Comparison of ENCODE assay signal across 8 cellular contexts in genomic region chr7:10939237-10939910, GRCh38. TPM values are rescaled to one million over a fixed set of nuclear protein-coding genes. Genes with fewer than 3 reads are reported as not detected.
DNase-seq lines count a peak whose midpoint lies in the region; ATAC-seq and TF ChIP-seq lines count a peak whose summit lies in the region.

No MANE protein-coding gene starts in this region.

- TF ChIP-seq POLR2A in stomach (IDR thresholded peaks at IDR 0.05), result no peak

- H3K9me3 Mint-ChIP-seq in activated CD8-positive, alpha-beta T cell treated with anti-CD3 and anti-CD28 coated beads, Interleukin-2, amount 10 ng/mL, durations not matched to agents 7 days and 5 days (ENCODE audit: insufficient read depth), result no peaks in the 10 kb centered on the region

- TF ChIP-seq EP300 in stomach (IDR thresholded peaks at IDR 0.05), result no peak

- intact Hi-C loops in stomach (cut with DNase I; ENCODE audit: low total_unique reads), result no loop called here

- no peak for TF ChIP-seq CTCF in AG09309 (IDR thresholded peaks at IDR 0.05; ENCODE audit: control insufficient read depth, insufficient read depth, low read depth, low read length, missing control alignments)
- no peak for TF ChIP-seq CTCF in hepatocyte (IDR thresholded peaks at IDR 0.05; ENCODE audit: poor library complexity)
- TF ChIP-seq CTCF in stomach (IDR thresholded peaks at IDR 0.05), result no peak

- peaks cover 31% of the 10 kb centered on the region for H3K36me3 Mint-ChIP-seq in activated CD8-positive, alpha-beta T cell treated with anti-CD3 and anti-CD28 coated beads, Interleukin-2, amount 10 ng/mL, durations not matched to agents 7 days and 5 days (ENCODE audit: low read depth)

- DNase-seq in AG09309 (ENCODE audit: low read depth) (no peak), hepatocyte (ENCODE audit: low spot score) (no peak), stomach (no peak), AG20443 (ENCODE audit: low spot score) (no peak), kidney tubule cell (ENCODE audit: low spot score) (no peak)
- DNase-seq in activated CD8-positive, alpha-beta T cell treated with anti-CD3 and anti-CD28 coated beads, Interleukin-2, amount 10 ng/mL, durations not matched to agents 7 days and 5 days, result no peak

- H2AFZ ChIP-seq in hepatocyte, result peak overlapping the region; percentile 23

- peak overlapping the region; percentile 77 for H3K4me2 ChIP-seq in hepatocyte

- H3K4me3 Mint-ChIP-seq in activated CD8-positive, alpha-beta T cell treated with anti-CD3 and anti-CD28 coated beads, Interleukin-2, amount 10 ng/mL, durations not matched to agents 7 days and 5 days, result no peak overlapping the region

- peak overlapping the region; percentile 97 for H3K27ac ChIP-seq in hepatocyte
- peak overlapping the region; percentile 85 to 94 (median 92) for H3K27ac ChIP-seq in stomach

- peaks cover 49% of the 10 kb centered on the region for H3K79me2 ChIP-seq in hepatocyte

- ATAC-seq in GM19035 (IDR thresholded peaks at IDR 0.05; ENCODE audit: unreplicated experiment) (peak; percentile 16), HG03280 (IDR thresholded peaks at IDR 0.05; ENCODE audit: unreplicated experiment) (peak; percentile 6)
- ATAC-seq in activated CD8-positive, alpha-beta T cell treated with anti-CD3 and anti-CD28 coated beads, Interleukin-2, amount 10 ng/mL, durations not matched to agents 7 days and 5 days, result peak; percentile 25

- CTCF ChIA-PET in activated CD8-positive, alpha-beta T cell treated with anti-CD3 and anti-CD28 coated beads, Interleukin-2, amount 10 ng/mL, durations not matched to agents 7 days and 5 days (lab: Charles Lee), result interaction anchor here (0.8 to 1.0 kb wide), 2 partner anchors 34 to 273 kb away, joined by 3 read pairs; no protein-coding TSS in a partner anchor

- POLR2A ChIA-PET in activated CD8-positive, alpha-beta T cell treated with anti-CD3 and anti-CD28 coated beads, Interleukin-2, amount 10 ng/mL, durations not matched to agents 7 days and 5 days (lab: Charles Lee), result interaction anchor here (1.6 to 1.9 kb wide), 2 partner anchors 20 to 34 kb away, joined by 5 to 22 read pairs; partner anchors contain the start of gene PHF14

- H3K4me1 ChIP-seq in hepatocyte (ENCODE audit: insufficient read depth) (peaks cover 10% of the 10 kb centered on the region), stomach (peaks cover 6 to 60% (median 33%) of the 10 kb centered on the region in 4 donors)

- H3K27ac Mint-ChIP-seq in activated CD8-positive, alpha-beta T cell treated with anti-CD3 and anti-CD28 coated beads, Interleukin-2, amount 10 ng/mL, durations not matched to agents 7 days and 5 days, result no peak overlapping the region

- WGBS in hepatocyte (ENCODE audit: low lambda C conversion rate, missing lambda C conversion rate), result 1% methylated on average over 18 of the region's 18 CpGs
- WGBS in stomach, 5 donors, result 1 to 3% (median 1%) methylated on average over 18 of the region's 18 CpGs

- H4K20me1 ChIP-seq in hepatocyte (ENCODE audit: insufficient read depth, poor library complexity, severe bottlenecking), result peaks cover 10% of the 10 kb centered on the region

- H3K27me3 ChIP-seq in hepatocyte, result no peaks in the 10 kb centered on the region
- H3K27me3 ChIP-seq in stomach, result no peaks in the 10 kb centered on the region

- H3K27me3 Mint-ChIP-seq in activated CD8-positive, alpha-beta T cell treated with anti-CD3 and anti-CD28 coated beads, Interleukin-2, amount 10 ng/mL, durations not matched to agents 7 days and 5 days (ENCODE audit: low read depth), result no peaks in the 10 kb centered on the region

- peaks cover 24% of the 10 kb centered on the region for H3K4me1 Mint-ChIP-seq in activated CD8-positive, alpha-beta T cell treated with anti-CD3 and anti-CD28 coated beads, Interleukin-2, amount 10 ng/mL, durations not matched to agents 7 days and 5 days (ENCODE audit: low read depth)

- H3K36me3 ChIP-seq in hepatocyte (replicated peaks; ENCODE audit: insufficient read depth, low read depth) (no peaks in the 10 kb centered on the region), stomach (peaks cover 17 to 28% (median 24%) of the 10 kb centered on the region in 4 donors)

- no peaks in the 10 kb centered on the region for H3K9me3 ChIP-seq in hepatocyte (ENCODE audit: low read depth)
- no peaks in the 10 kb centered on the region for H3K9me3 ChIP-seq in stomach

- H3K4me3 ChIP-seq in AG09309 (ENCODE audit: control insufficient read depth, low read depth, low read length), result peak overlapping the region; percentile 82
- H3K4me3 ChIP-seq in hepatocyte, result peak overlapping the region; percentile 80
- peak overlapping the region; percentile 68 to 82 (median 79) for H3K4me3 ChIP-seq in stomach

- H3K9me2 ChIP-seq in hepatocyte (replicated peaks; ENCODE audit: insufficient read depth), result no peaks in the 10 kb centered on the region

RNA-seq across cellular contexts. Expression of gene PHF14, which starts 34.3 kb away (rescaled TPM):
- total RNA-seq in activated CD8-positive, alpha-beta T cell treated with anti-CD3 and anti-CD28 coated beads, Interleukin-2, amount 10 ng/mL, durations not matched to agents 7 days and 5 days, result 10 to 100 TPM; 32.1 to 37.8 TPM
- total RNA-seq in hepatocyte (49.1 and 58.6 TPM in 2 replicates), stomach (100 to 1,000 TPM in 1 of 5 donors, 10 to 100 TPM in 4; 39.1 to 140 (median 70.0) TPM)
- polyA plus RNA-seq in hepatocyte (31.5 TPM in 2 replicates), stomach (10 to 100 TPM; 18.9 to 92.7 (median 23.4) TPM)
